1 cellular context compared by ENCODE assay signal in the genomic region with DNA sequence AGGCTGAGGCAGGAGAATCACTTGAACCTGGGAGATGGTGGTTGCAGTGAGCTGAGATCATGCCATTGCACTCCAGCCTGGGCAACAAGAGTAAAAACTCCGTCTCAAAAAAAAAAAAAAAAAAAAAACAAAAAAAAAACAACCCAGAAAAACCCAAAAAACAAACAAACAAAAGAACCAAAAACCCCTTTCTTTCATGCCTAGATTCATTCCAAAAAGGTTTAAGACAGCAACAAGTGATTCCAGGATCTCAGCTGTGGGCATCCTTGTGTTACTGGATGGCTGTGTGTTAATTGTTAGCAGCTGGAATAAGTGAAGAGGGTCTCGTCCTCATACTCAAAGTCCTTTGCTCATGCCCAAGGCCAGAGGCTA.
TF ChIP-seq lines count a peak whose summit lies in the region.

No MANE protein-coding gene starts in this region.

TF ChIP-seq in A549, 52 proteins besides CTCF, POLR2A, EP300 and RAD21 (continued from another document):
- TF ChIP-seq RNF2 (IDR thresholded peaks at IDR 0.05; ENCODE audit: borderline replicate concordance, low read depth) (no peak), SREBF2 (IDR thresholded peaks at IDR 0.05) (no peak), GATA3 (IDR thresholded peaks at IDR 0.05; ENCODE audit: borderline replicate concordance) (no peak), HEYL (CRISPR knock-in tag; IDR thresholded peaks at IDR 0.05) (no peak), FOSL2 (IDR thresholded peaks at IDR 0.05) (no peak), FOSL2 (CRISPR knock-in tag; IDR thresholded peaks at IDR 0.05) (no peak)
- TF ChIP-seq, protein P1, sequence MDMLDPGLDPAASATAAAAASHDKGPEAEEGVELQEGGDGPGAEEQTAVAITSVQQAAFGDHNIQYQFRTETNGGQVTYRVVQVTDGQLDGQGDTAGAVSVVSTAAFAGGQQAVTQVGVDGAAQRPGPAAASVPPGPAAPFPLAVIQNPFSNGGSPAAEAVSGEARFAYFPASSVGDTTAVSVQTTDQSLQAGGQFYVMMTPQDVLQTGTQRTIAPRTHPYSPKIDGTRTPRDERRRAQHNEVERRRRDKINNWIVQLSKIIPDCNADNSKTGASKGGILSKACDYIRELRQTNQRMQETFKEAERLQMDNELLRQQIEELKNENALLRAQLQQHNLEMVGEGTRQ (IDR thresholded peaks at IDR 0.05): no peak
- TF ChIP-seq, protein P2, sequence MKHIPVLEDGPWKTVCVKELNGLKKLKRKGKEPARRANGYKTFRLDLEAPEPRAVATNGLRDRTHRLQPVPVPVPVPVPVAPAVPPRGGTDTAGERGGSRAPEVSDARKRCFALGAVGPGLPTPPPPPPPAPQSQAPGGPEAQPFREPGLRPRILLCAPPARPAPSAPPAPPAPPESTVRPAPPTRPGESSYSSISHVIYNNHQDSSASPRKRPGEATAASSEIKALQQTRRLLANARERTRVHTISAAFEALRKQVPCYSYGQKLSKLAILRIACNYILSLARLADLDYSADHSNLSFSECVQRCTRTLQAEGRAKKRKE (CRISPR knock-in tag; IDR thresholded peaks at IDR 0.05; ENCODE audit: low read depth): no peak
